In genomic region chr9:131046093-131046380, GRCh38 we compare ENCODE assay signal across 16 cellular contexts. TPM values are rescaled to one million over a fixed set of nuclear protein-coding genes. Genes with fewer than 3 reads are reported as not detected.
A peak's percentile ranks its signal among the peaks of the same experiment; 100 is the strongest.
DNase-seq lines count a peak whose midpoint lies in the region; ATAC-seq, FAIRE-seq and TF ChIP-seq lines count a peak whose summit lies in the region.
"Had no signal": no experiment of that assay in that cellular context is flagged by ENCODE, and none has a peak within 500 bp of the region (broad histone marks: within the 10 kb centered on the region; RNA-seq: fewer than 3 reads in every experiment).

No MANE protein-coding gene starts in this region.

- no peak overlapping the region for H3K23ac ChIP-seq in IMR-90 (ENCODE audit: low read depth, low read length)
- H3K23ac ChIP-seq in trophoblast cell (ENCODE audit: low read length) = no peak overlapping the region

- H3K9ac ChIP-seq in IMR-90 (ENCODE audit: low read depth, low read length) = no peak overlapping the region
- no peak overlapping the region for H3K9ac ChIP-seq in K562 (ENCODE audit: insufficient read depth in 1 of 2, low read depth in 2 of 2, low read length in 2 of 2)
- no peak overlapping the region for H3K9ac ChIP-seq in trophoblast cell (ENCODE audit: low read length)

- no peak overlapping the region for H4K5ac ChIP-seq in IMR-90 (ENCODE audit: low read depth, low read length)

- H3K36me3 Mint-ChIP-seq in MCF 10A (ENCODE audit: insufficient read depth, unreplicated experiment) = no peaks in the 10 kb centered on the region
- H3K36me3 Mint-ChIP-seq in natural killer cell = no peaks in the 10 kb centered on the region

- H2BK5ac ChIP-seq in IMR-90 (ENCODE audit: low read depth, low read length, poor library complexity, severe bottlenecking) (no peak overlapping the region), trophoblast cell (ENCODE audit: low read depth, low read length, poor library complexity) (no peak overlapping the region)

- H3K4me1 ChIP-seq in breast epithelium = no peaks in the 10 kb centered on the region
- H3K4me1 ChIP-seq in IMR-90 (ENCODE audit: control insufficient read depth, insufficient read depth, low read length) = no peaks in the 10 kb centered on the region; the same call in 1 of the 2 replicates
- peaks cover 0 to 23% of the 10 kb centered on the region in 2 experiments; a peak in 3 of 5 replicates for H3K4me1 ChIP-seq in K562 (replicated peaks in 1 of 2; ENCODE audit: control insufficient read depth in 2 of 2, insufficient read depth in 2 of 2, low read length in 2 of 2)
- peaks cover 2 to 3% of the 10 kb centered on the region in 2 experiments for H3K4me1 ChIP-seq in trophoblast cell (ENCODE audit: control insufficient read depth in 1 of 2, insufficient read depth in 2 of 2, low read length in 2 of 2)
- H3K4me1 ChIP-seq: SJCRH30 had no signal

- no peaks in the 10 kb centered on the region for H3K79me2 ChIP-seq in K562 (ENCODE audit: control insufficient read depth, insufficient read depth, low read length)
- no peaks in the 10 kb centered on the region for H3K79me2 ChIP-seq in trophoblast cell (ENCODE audit: control insufficient read depth, insufficient read depth, low read length, poor library complexity)

- no peak overlapping the region for H3K4me2 ChIP-seq in IMR-90 (ENCODE audit: low read depth, low read length)
- H3K4me2 ChIP-seq in K562 (ENCODE audit: insufficient read depth, low read length) = no peak overlapping the region
- no peak overlapping the region for H3K4me2 ChIP-seq in trophoblast cell (ENCODE audit: low read length)

- TF ChIP-seq POLR2A in breast epithelium (IDR thresholded peaks at IDR 0.05) (no peak), IMR-90 (IDR thresholded peaks at IDR 0.05; ENCODE audit: low read depth, low read length) (no peak), K562 (conservative IDR thresholded peaks at IDR 0.05) (no peak)

- no peak for TF ChIP-seq CTCF in MCF 10A (IDR thresholded peaks at IDR 0.05; ENCODE audit: unreplicated experiment)
- no peak for TF ChIP-seq CTCF in breast epithelium (IDR thresholded peaks at IDR 0.05)
- no peak for TF ChIP-seq CTCF in IMR-90 (conservative IDR thresholded peaks at IDR 0.05; ENCODE audit: low read depth, low read length)
- TF ChIP-seq CTCF in K562 (IDR thresholded peaks at IDR 0.05 in 2 of 3, conservative IDR thresholded peaks at IDR 0.05 in 1 of 3; ENCODE audit: insufficient read depth in 2 of 3, low read depth in 1 of 3, low read length in 3 of 3) = no peak
- TF ChIP-seq CTCF in natural killer cell (IDR thresholded peaks at IDR 0.05) = no peak

- H4K8ac ChIP-seq in IMR-90 (ENCODE audit: low read depth in 2 of 2, low read length in 2 of 2) (no peak overlapping the region), trophoblast cell (ENCODE audit: low read depth, low read length) (no peak overlapping the region)

- H2AFZ ChIP-seq in IMR-90 (replicated peaks; ENCODE audit: low read length, poor library complexity) (peak overlapping the region; percentile 68), K562 (ENCODE audit: low read depth, low read length) (no peak overlapping the region), trophoblast cell (ENCODE audit: insufficient read depth, low read length, poor library complexity) (no peak overlapping the region)

- POLR2A ChIA-PET in MCF 10A (lab: Yijun Ruan, JAX) = interaction anchor here (0.5 kb wide), 1 partner anchor 271 kb away, joined by 3 read pairs; no protein-coding TSS in a partner anchor
- POLR2A ChIA-PET in IMR-90 (lab: Charles Lee; ENCODE audit: unreplicated experiment) = interaction anchor here (0.6 kb wide), 1 partner anchor 133 kb away, joined by 7 read pairs; no protein-coding TSS in a partner anchor
- POLR2A ChIA-PET in K562 (lab: Yijun Ruan, JAX) = interaction anchor here (0.5 to 99.3 kb wide), 30 partner anchors 9 to 222 kb away, joined by 3 to 3336 read pairs (median 6); partner anchors contain the start of genes AIF1L and NUP214

- no peaks in the 10 kb centered on the region for H3K27me3 Mint-ChIP-seq in MCF 10A (ENCODE audit: insufficient read depth, unreplicated experiment)
- peaks cover 7% of the 10 kb centered on the region in 2 donors for H3K27me3 Mint-ChIP-seq in natural killer cell (ENCODE audit: low read depth in 2 of 2)

- no peak overlapping the region for H2AK5ac ChIP-seq in IMR-90 (ENCODE audit: low read depth, low read length)
- no peak overlapping the region for H2AK5ac ChIP-seq in trophoblast cell (ENCODE audit: low read length)

- H3K27ac ChIP-seq in breast epithelium (no peak overlapping the region), IMR-90 (ENCODE audit: insufficient read depth, low read length) (no peak overlapping the region), K562 (ENCODE audit: extremely low read depth, low read depth, low read length) (no peak overlapping the region), trophoblast cell (ENCODE audit: low read depth, low read length) (no peak overlapping the region)
- H3K27ac ChIP-seq: C4-2B, SJCRH30 had no signal

- H4K20me1 ChIP-seq in IMR-90 (ENCODE audit: insufficient read depth, low read length) = no peaks in the 10 kb centered on the region
- peaks cover 27% of the 10 kb centered on the region for H4K20me1 ChIP-seq in K562 (replicated peaks; ENCODE audit: control insufficient read depth, insufficient read depth, low read length)

- no peak overlapping the region for H2BK120ac ChIP-seq in IMR-90 (ENCODE audit: low read depth, low read length)
- no peak overlapping the region for H2BK120ac ChIP-seq in trophoblast cell (ENCODE audit: insufficient read depth, low read length, poor library complexity)

- no peak overlapping the region for H3K4ac ChIP-seq in IMR-90 (ENCODE audit: low read depth, low read length)
- no peak overlapping the region for H3K4ac ChIP-seq in trophoblast cell (ENCODE audit: low read depth, low read length)

- H3K79me1 ChIP-seq in IMR-90 (ENCODE audit: low read depth in 1 of 2, low read length in 2 of 2) (no peaks in the 10 kb centered on the region), trophoblast cell (ENCODE audit: low read length) (no peaks in the 10 kb centered on the region)

- H3K4me3 ChIP-seq in breast epithelium (no peak overlapping the region), IMR-90 (ENCODE audit: insufficient read depth, low read depth, low read length) (no peak overlapping the region), K562 (no peak overlapping the region), trophoblast cell (ENCODE audit: low read depth, low read length) (no peak overlapping the region)
- H3K4me3 ChIP-seq: SJCRH30 had no signal

- BruUV-seq in MCF 10A (replicated peaks; lab: Mats Ljungman, UMichigan) = no TSS peak
- no TSS peak for BruUV-seq in IMR-90 (replicated peaks; lab: Mats Ljungman, UMichigan)
- no TSS peak for BruUV-seq in K562 (replicated peaks; lab: Mats Ljungman, UMichigan)

- WGBS in IMR-90 (ENCODE audit: extremely low coverage in 2 of 2, insufficient read length in 1 of 2), 2 experiments = 95% methylated on average over 3 of the region's 3 CpGs; no CpG with 5 or more reads in 1 of the 2 experiments
- 38% methylated on average over 3 of the region's 3 CpGs for WGBS in K562 (ENCODE audit: insufficient coverage, low coverage, missing lambda C conversion rate)
- no CpG with 5 or more reads among the region's 3 CpGs for WGBS in trophoblast cell (ENCODE audit: extremely low coverage, insufficient coverage, insufficient read length)

- H3K27me3 ChIP-seq in breast epithelium = peaks cover 0 to 5% of the 10 kb centered on the region in 2 donors
- peaks cover 22% of the 10 kb centered on the region for H3K27me3 ChIP-seq in IMR-90 (ENCODE audit: control insufficient read depth, insufficient read depth, low read length)
- peaks cover 57 to 73% of the 10 kb centered on the region in 2 experiments for H3K27me3 ChIP-seq in K562 (ENCODE audit: control insufficient read depth in 2 of 2, insufficient read depth in 2 of 2, low read length in 2 of 2)
- H3K27me3 ChIP-seq in trophoblast cell (ENCODE audit: insufficient read depth, low read length) = no peaks in the 10 kb centered on the region

- H3K27ac Mint-ChIP-seq in MCF 10A (ENCODE audit: low read depth, unreplicated experiment) = no peak overlapping the region
- no peak overlapping the region for H3K27ac Mint-ChIP-seq in natural killer cell

- TF ChIP-seq RAD21 in IMR-90 (IDR thresholded peaks at IDR 0.05; ENCODE audit: low read length) (no peak), K562 (CRISPR knock-in tag; conservative IDR thresholded peaks at IDR 0.05 in 1 of 2, IDR thresholded peaks at IDR 0.05 in 1 of 2) (no peak)

- no peak for ATAC-seq in IMR-90 (ENCODE audit: low read depth)
- peak; percentile 22 for ATAC-seq in K562
- ATAC-seq in natural killer cell = no peak
- ATAC-seq in GM21423 (IDR thresholded peaks at IDR 0.05; ENCODE audit: unreplicated experiment) = no peak

- no peaks in the 10 kb centered on the region for H3K9me3 ChIP-seq in breast epithelium
- peaks cover 7% of the 10 kb centered on the region for H3K9me3 ChIP-seq in IMR-90 (ENCODE audit: control insufficient read depth, insufficient read depth, low read length)
- no peaks in the 10 kb centered on the region for H3K9me3 ChIP-seq in K562 (replicated peaks; ENCODE audit: control insufficient read depth, insufficient read depth, low read depth, low read length)
- peaks cover 2% of the 10 kb centered on the region for H3K9me3 ChIP-seq in trophoblast cell (ENCODE audit: insufficient read depth, low read depth, low read length)
- H3K9me3 ChIP-seq: SJCRH30 had no signal

- TF ChIP-seq EP300 in K562 (IDR thresholded peaks at IDR 0.05; ENCODE audit: low read length) = no peak

- intact Hi-C loops in MCF 10A (cut with micrococcal nuclease) (loop anchor here (1.0 to 10.0 kb wide), 3 partner anchors 104 to 341 kb away; no protein-coding TSS in a partner anchor), breast epithelium (cut with DNase I; ENCODE audit: low total_unique reads) (loop anchor here (10.0 kb wide), 1 partner anchor 59 kb away; no protein-coding TSS in a partner anchor), IMR-90 (cut with micrococcal nuclease) (loop anchor here (1.0 to 5.0 kb wide), 3 partner anchors 154 to 339 kb away; no protein-coding TSS in a partner anchor), K562 (cut with micrococcal nuclease) (loop anchor here (1.0 to 2.0 kb wide), 6 partner anchors 29 to 275 kb away; no protein-coding TSS in a partner anchor), natural killer cell (cut with micrococcal nuclease) (loop anchor here (2.0 to 5.0 kb wide), 2 partner anchors 333 to 584 kb away; no protein-coding TSS in a partner anchor)

- H3K18ac ChIP-seq in IMR-90 (ENCODE audit: low read depth, low read length) = no peak overlapping the region
- no peak overlapping the region for H3K18ac ChIP-seq in trophoblast cell (ENCODE audit: low read length)

- dilution Hi-C loops in IMR-90 (cut with HindIII; ENCODE audit: low sequenced_read_pairs, unreplicated experiment) = no loop called here

- H3K4me3 Mint-ChIP-seq in MCF 10A (ENCODE audit: unreplicated experiment) (no peak overlapping the region), natural killer cell (no peak overlapping the region)
- H3K4me3 Mint-ChIP-seq: H9 had no signal

- H3K9me3 Mint-ChIP-seq in MCF 10A (ENCODE audit: unreplicated experiment) = no peaks in the 10 kb centered on the region
- no peaks in the 10 kb centered on the region for H3K9me3 Mint-ChIP-seq in natural killer cell
- H3K9me3 Mint-ChIP-seq: H9 had no signal

- no peak overlapping the region for H2BK20ac ChIP-seq in IMR-90 (ENCODE audit: low read depth, low read length)

- DNase-seq in MCF 10A (ENCODE audit: unreplicated experiment) (peak; percentile 13), breast epithelium (ENCODE audit: low spot score in 2 of 2) (no peak), IMR-90 (no peak), K562 (ENCODE audit: extremely low read depth in 1 of 4, low spot score in 3 of 4) (no peak), trophoblast cell (peak; percentile 35 to 58), natural killer cell (no peak), NCI-H2171 treated with DMSO at 0.1 percent for 48 hours (lab: John Stamatoyannopoulos, UW) (no peak)
- DNase-seq: NCI-H187 treated with DMSO at 0.1 percent for 48 hours, NCI-H510A had no signal

- CTCF ChIA-PET in MCF 10A (lab: Yijun Ruan, JAX) (interaction anchor here (0.5 to 4.0 kb wide), 50 partner anchors 9 to 938 kb away, joined by 3 to 52 read pairs (median 4); partner anchors contain the start of gene EXOSC2), IMR-90 (lab: Yijun Ruan, JAX) (interaction anchor here (0.6 to 1.3 kb wide), 14 partner anchors 9 to 345 kb away, joined by 3 to 12 read pairs (median 4); no protein-coding TSS in a partner anchor), K562 (lab: Yijun Ruan, JAX; ENCODE audit: low intra/inter-chr PET ratio) (interaction anchor here (0.5 to 8.2 kb wide), 13 partner anchors 9 to 339 kb away, joined by 3 to 201 read pairs (median 5); partner anchors contain the start of gene LAMC3)

- no peaks in the 10 kb centered on the region for H3K36me3 ChIP-seq in breast epithelium
- no peaks in the 10 kb centered on the region for H3K36me3 ChIP-seq in IMR-90 (ENCODE audit: control insufficient read depth, insufficient read depth, low read length)
- H3K36me3 ChIP-seq in K562 (ENCODE audit: control insufficient read depth, insufficient read depth, low read length) = no peaks in the 10 kb centered on the region
- no peaks in the 10 kb centered on the region for H3K36me3 ChIP-seq in trophoblast cell (ENCODE audit: control insufficient read depth in 1 of 2, insufficient read depth in 2 of 2, low read length in 2 of 2)
- H3K36me3 ChIP-seq: SJCRH30 had no signal

- H3K9me1 ChIP-seq in IMR-90 (ENCODE audit: insufficient read depth, low read length) (no peaks in the 10 kb centered on the region), K562 (ENCODE audit: control insufficient read depth, insufficient read depth, low read length) (no peaks in the 10 kb centered on the region)

- FAIRE-seq in K562 (lab: Jason Lieb, UNC) = no peak
- FAIRE-seq: G401.6, GM12892 had no signal

- H2BK15ac ChIP-seq in IMR-90 (ENCODE audit: low read depth, low read length) = no peak overlapping the region

- H4K91ac ChIP-seq in IMR-90 (ENCODE audit: insufficient read depth, low read depth, low read length) = no peak overlapping the region
- H4K91ac ChIP-seq in trophoblast cell (ENCODE audit: low read depth, low read length) = no peak overlapping the region

- no peak overlapping the region for H2BK12ac ChIP-seq in trophoblast cell (ENCODE audit: low read length)

- H3K4me1 Mint-ChIP-seq in MCF 10A (ENCODE audit: insufficient read depth, unreplicated experiment) (no peaks in the 10 kb centered on the region), natural killer cell (peaks cover 0 to 3% of the 10 kb centered on the region in 2 donors)
- H3K4me1 Mint-ChIP-seq: H9 had no signal

- no peak overlapping the region for H3K14ac ChIP-seq in IMR-90 (replicated peaks; ENCODE audit: low read depth, low read length)
- no peak overlapping the region for H3K14ac ChIP-seq in trophoblast cell (ENCODE audit: low read length)

- no peak overlapping the region for H2AK9ac ChIP-seq in IMR-90 (replicated peaks; ENCODE audit: low read depth, low read length, poor library complexity)

- H3K56ac ChIP-seq in IMR-90 (ENCODE audit: extremely low read depth, insufficient read depth, low read length) = no peak overlapping the region

- H4K12ac ChIP-seq in trophoblast cell (ENCODE audit: low read depth, low read length) = no peak overlapping the region

- in situ Hi-C loops in IMR-90 (cut with MboI; ENCODE audit: low sequenced_read_pairs) = loop anchor here (10.0 kb wide), 1 partner anchor 341 kb away; no protein-coding TSS in a partner anchor
- in situ Hi-C loops in K562 (cut with MboI) = no loop called here

RNA-seq across cellular contexts. Expression of gene LAMC3, which starts 37.1 kb away (rescaled TPM):
- total RNA-seq in MCF 10A (2022) (not detected in 2 replicates), breast epithelium (1 to 10 TPM; 2.1 to 8.5 (median 7.8) TPM), IMR-90 (2012; rRNA removed) (under 0.01 TPM in 1 of 2 replicates, not detected in the other), K562 (2014; rRNA removed) (not detected in 2 replicates), K562 (2014; rRNA removed; fragmentation: Illumina TruSeq; extraction: Trizol) (not detected in 2 replicates), K562 (2015; rRNA removed; fragmentation: Illumina TruSeq; extraction: Trizol) (not detected in 2 replicates), K562 (2021) (0.09 TPM in 1 of 2 replicates, not detected in the other), natural killer cell (not detected)
- polyA plus RNA-seq in IMR-90 (2012; rRNA removed) (not detected in 2 replicates), K562 (2011; rRNA removed) (0.05 and 0.10 TPM in 2 replicates), K562 (2014; fragmentation: Illumina TruSeq; extraction: Trizol) (not detected in 2 replicates), K562 (2014; fragmentation: Nextera tagmentation; extraction: Ambion mirVana) (not detected), K562 (2014; rRNA removed) (not detected in 2 replicates)
- 0.01 TPM in 1 of 2 replicates, not detected in the other for polyA plus RNA-seq in IMR-90 (2012; cell fraction: cytosol; rRNA removed)
- 0.03 and 0.05 TPM in 2 replicates for polyA plus RNA-seq in IMR-90 (2012; cell fraction: nucleus; rRNA removed; ENCODE audit: low replicate concordance)
- total RNA-seq in K562 (2011; cell fraction: chromatin; rRNA removed; ENCODE audit: low replicate concordance) = 0.69 TPM in 1 of 2 replicates, not detected in the other
- total RNA-seq in K562 (2011; cell fraction: nucleolus; rRNA removed) = 0.26 and 0.33 TPM in 2 replicates
- 0.22 TPM in 1 of 2 replicates, not detected in the other for total RNA-seq in K562 (2011; cell fraction: nucleoplasm; rRNA removed)
- 0.03 and 0.66 TPM in 2 replicates for polyA plus RNA-seq in K562 (2011; cell fraction: cytosol; rRNA removed)
- polyA plus RNA-seq in K562 (2011; cell fraction: nucleus; rRNA removed) = 0.04 and 0.20 TPM in 2 replicates
- polyA plus RNA-seq in K562 (2012) = 0.03 and 0.07 TPM in 2 replicates
- not detected in 2 replicates for polyA minus RNA-seq in K562 (2011; rRNA and poly(A)+ RNA removed)
- not detected in 2 replicates for polyA minus RNA-seq in K562 (2011; cell fraction: cytosol; rRNA and poly(A)+ RNA removed)
- 0.27 TPM in 1 of 2 replicates, not detected in the other for polyA minus RNA-seq in K562 (2011; cell fraction: nucleus; rRNA and poly(A)+ RNA removed)
- polyA plus RNA-seq in trophoblast cell (2013) = 0.17 and 0.25 TPM in 2 replicates
- total RNA-seq: RPMI7951, SJCRH30 had no signal

RNA-seq across cellular contexts. Expression of gene AIF1L, which starts 50.3 kb away (rescaled TPM):
- total RNA-seq in MCF 10A (2022) = 2.6 and 4.1 TPM in 2 replicates
- total RNA-seq in breast epithelium = 10 to 100 TPM; 12.5 to 33.8 (median 22.5) TPM
- 0.18 and 0.28 TPM in 2 replicates for total RNA-seq in IMR-90 (2012; rRNA removed)
- 0.09 and 0.19 TPM in 2 replicates for polyA plus RNA-seq in IMR-90 (2012; rRNA removed)
- polyA plus RNA-seq in IMR-90 (2012; cell fraction: cytosol; rRNA removed) = 0.06 and 0.08 TPM in 2 replicates
- 0.14 and 0.18 TPM in 2 replicates for polyA plus RNA-seq in IMR-90 (2012; cell fraction: nucleus; rRNA removed; ENCODE audit: low replicate concordance)
- 2.2 and 5.3 TPM in 2 replicates for total RNA-seq in K562 (2011; cell fraction: chromatin; rRNA removed; ENCODE audit: low replicate concordance)
- total RNA-seq in K562 (2011; cell fraction: nucleolus; rRNA removed) = 2.8 and 4.3 TPM in 2 replicates
- total RNA-seq in K562 (2011; cell fraction: nucleoplasm; rRNA removed) = 4.3 and 5.2 TPM in 2 replicates
- total RNA-seq in K562 (2014; rRNA removed) = 0.86 and 1.1 TPM in 2 replicates
- 1.3 and 1.5 TPM in 2 replicates for total RNA-seq in K562 (2014; rRNA removed; fragmentation: Illumina TruSeq; extraction: Trizol)
- total RNA-seq in K562 (2015; rRNA removed; fragmentation: Illumina TruSeq; extraction: Trizol) = 0.68 and 0.76 TPM in 2 replicates
- total RNA-seq in K562 (2021) = 1.7 and 2.0 TPM in 2 replicates
- polyA plus RNA-seq in K562 (2011; rRNA removed) = 5.9 and 9.1 TPM in 2 replicates
- polyA plus RNA-seq in K562 (2011; cell fraction: cytosol; rRNA removed) = 4.5 and 4.9 TPM in 2 replicates
- polyA plus RNA-seq in K562 (2011; cell fraction: nucleus; rRNA removed) = 3.3 and 4.2 TPM in 2 replicates
- polyA plus RNA-seq in K562 (2012) = 2.7 and 2.8 TPM in 2 replicates
- polyA plus RNA-seq in K562 (2014; fragmentation: Illumina TruSeq; extraction: Trizol) = 2.3 and 2.6 TPM in 2 replicates
- polyA plus RNA-seq in K562 (2014; fragmentation: Nextera tagmentation; extraction: Ambion mirVana) = under 1 TPM; 0.34 to 0.77 TPM
- 1.6 TPM in 2 replicates for polyA plus RNA-seq in K562 (2014; rRNA removed)
- polyA minus RNA-seq in K562 (2011; rRNA and poly(A)+ RNA removed) = 6.6 and 8.9 TPM in 2 replicates
- 1.5 and 4.4 TPM in 2 replicates for polyA minus RNA-seq in K562 (2011; cell fraction: cytosol; rRNA and poly(A)+ RNA removed)
- polyA minus RNA-seq in K562 (2011; cell fraction: nucleus; rRNA and poly(A)+ RNA removed) = 1.1 and 1.9 TPM in 2 replicates
- polyA plus RNA-seq in trophoblast cell (2013) = 52.7 and 54.3 TPM in 2 replicates
- total RNA-seq in natural killer cell = not detected

Comparison
In these comparisons a context has a peak if more than half of its experiments do, and no peak if none do; other contexts are left out.
1. DNase-seq: peak in MCF 10A (single experiment) and trophoblast cell (2 of 2); none in breast epithelium (0 of 2), IMR-90 (single experiment), K562 (0 of 4), natural killer cell (single experiment) and NCI-H2171 treated with DMSO at 0.1 percent for 48 hours (single experiment).